8 cellular contexts compared by ENCODE assay signal in genomic region chr1:32351859-32352745, GRCh38. TPM values are rescaled to one million over a fixed set of nuclear protein-coding genes. Genes with fewer than 3 reads are reported as not detected.
A peak's percentile ranks its signal among the peaks of the same experiment; 100 is the strongest.
DNase-seq lines count a peak whose midpoint lies in the region; ATAC-seq lines count a peak whose summit lies in the region.

No MANE protein-coding gene starts in this region.

- H3K27ac ChIP-seq in caudate nucleus (ENCODE audit: low read depth, low read length): peak overlapping the region; percentile 95
- H3K27ac ChIP-seq in stomach smooth muscle (ENCODE audit: low read length): peak overlapping the region; percentile 76

- peaks cover 42% of the 10 kb centered on the region for H3K4me1 Mint-ChIP-seq in activated naive CD4-positive, alpha-beta T cell treated with anti-CD3 and anti-CD28 coated beads, Interleukin-2, amount 50 U/mL, for 24 hours

- peaks cover 29% of the 10 kb centered on the region for H3K4me1 ChIP-seq in stomach smooth muscle (ENCODE audit: control insufficient read depth, insufficient read depth, low read length)

- peak overlapping the region; percentile 72 to 81 for H3K4me3 ChIP-seq in stomach smooth muscle (ENCODE audit: low read length in 2 of 2)

- H3K27ac Mint-ChIP-seq in activated naive CD4-positive, alpha-beta T cell treated with anti-CD3 and anti-CD28 coated beads, Interleukin-2, amount 50 U/mL, for 24 hours: peak overlapping the region; percentile 77

- peak overlapping the region; percentile 84 to 86 for H3K9ac ChIP-seq in stomach smooth muscle (ENCODE audit: low read length in 2 of 2)

- H3K4me3 Mint-ChIP-seq in activated naive CD4-positive, alpha-beta T cell treated with anti-CD3 and anti-CD28 coated beads, Interleukin-2, amount 50 U/mL, for 24 hours: peak overlapping the region; percentile 66

- no peaks in the 10 kb centered on the region for H3K9me3 ChIP-seq in stomach smooth muscle (ENCODE audit: control insufficient read depth in 2 of 2, low read length in 2 of 2)

- DNase-seq in activated naive CD4-positive, alpha-beta T cell treated with Interleukin-2 at 50 U/mL for 16 hours: no peak
- DNase-seq in NCI-H1092 treated with DMSO at 0.1 percent for 48 hours (lab: John Stamatoyannopoulos, UW) (peak; percentile 59), caudate nucleus (lab: John Stamatoyannopoulos, UW) (peak in 37 of 61 donors; percentile 48 to 87 (median 75)), left lobe of liver (ENCODE audit: low spot score) (no peak), SW 1271 (lab: John Stamatoyannopoulos, UW) (no peak), HPDE6-E6E7 (ENCODE audit: extremely low spot score) (no peak)

- no peaks in the 10 kb centered on the region for H3K27me3 Mint-ChIP-seq in activated naive CD4-positive, alpha-beta T cell treated with anti-CD3 and anti-CD28 coated beads, Interleukin-2, amount 50 U/mL, for 24 hours

- no peaks in the 10 kb centered on the region for H3K36me3 Mint-ChIP-seq in activated naive CD4-positive, alpha-beta T cell treated with anti-CD3 and anti-CD28 coated beads, Interleukin-2, amount 50 U/mL, for 24 hours

- H3K36me3 ChIP-seq in stomach smooth muscle (ENCODE audit: control insufficient read depth in 2 of 2, insufficient read depth in 2 of 2, low read length in 2 of 2): no peaks in the 10 kb centered on the region

- no peaks in the 10 kb centered on the region for H3K9me3 Mint-ChIP-seq in activated naive CD4-positive, alpha-beta T cell treated with anti-CD3 and anti-CD28 coated beads, Interleukin-2, amount 50 U/mL, for 24 hours

- H3K27me3 ChIP-seq in stomach smooth muscle (ENCODE audit: control insufficient read depth in 1 of 2, insufficient read depth in 2 of 2, low read length in 2 of 2): no peaks in the 10 kb centered on the region

- peak; percentile 24 for ATAC-seq in left lobe of liver

RNA-seq across cellular contexts. Expression of gene FAM229A, which starts 10.2 kb away (rescaled TPM):
- total RNA-seq in left lobe of liver: 10.0 TPM

RNA-seq across cellular contexts. Expression of gene TSSK3, which starts 10.2 kb away (rescaled TPM):
- 1.6 TPM for total RNA-seq in left lobe of liver

RNA-seq across cellular contexts. Expression of gene MARCKSL1, which starts 16.1 kb away (rescaled TPM):
- 13.6 TPM for total RNA-seq in left lobe of liver

RNA-seq across cellular contexts. Expression of gene BSDC1, which starts 42.1 kb away (rescaled TPM):
- 58.6 TPM for total RNA-seq in left lobe of liver

Comparison
In these comparisons a context has a peak if more than half of its experiments do, and no peak if none do; other contexts are left out.
1. DNase-seq: peak in NCI-H1092 treated with DMSO at 0.1 percent for 48 hours (single experiment) and caudate nucleus (37 of 61); none in activated naive CD4-positive, alpha-beta T cell treated with Interleukin-2 at 50 U/mL for 16 hours (single experiment), left lobe of liver (single experiment), SW 1271 (0 of 2) and HPDE6-E6E7 (single experiment).